ENCODE assay signal across 1 cellular context in genomic region chr7:43164757-43165156, GRCh38.
A peak's percentile ranks its signal among the peaks of the same experiment; 100 is the strongest.
TF ChIP-seq lines count a peak whose summit lies in the region.

No MANE protein-coding gene starts in this region.

TF ChIP-seq in SK-N-SH, 30 proteins besides CTCF, POLR2A, EP300 and RAD21 (continued from another document):
- TF ChIP-seq REST (IDR thresholded peaks at IDR 0.05; ENCODE audit: low read depth, low read length), result peak; percentile 48; the same call in 1 of the 2 replicates
- peak; percentile 76 for TF ChIP-seq TCF12 (IDR thresholded peaks at IDR 0.05)
- TF ChIP-seq SMC3 (IDR thresholded peaks at IDR 0.05; ENCODE audit: low read depth, low read length), result no peak
- peak; percentile 85 for TF ChIP-seq MEF2A (IDR thresholded peaks at IDR 0.05; ENCODE audit: borderline replicate concordance, low read depth)
- TF ChIP-seq GATA2 (CRISPR knock-in tag; IDR thresholded peaks at IDR 0.05), result no peak
- peak; percentile 90 for TF ChIP-seq JUND (IDR thresholded peaks at IDR 0.05)
- TF ChIP-seq PBX3 (IDR thresholded peaks at IDR 0.05), result peak; percentile 94
- TF ChIP-seq SIN3A (IDR thresholded peaks at IDR 0.05; ENCODE audit: borderline replicate concordance, low read depth, low read length), result no peak
- no peak for TF ChIP-seq IRF3 (IDR thresholded peaks at IDR 0.05; ENCODE audit: low read depth, low read length)
